ENCODE assay signal across 8 cellular contexts in the genomic region with DNA sequence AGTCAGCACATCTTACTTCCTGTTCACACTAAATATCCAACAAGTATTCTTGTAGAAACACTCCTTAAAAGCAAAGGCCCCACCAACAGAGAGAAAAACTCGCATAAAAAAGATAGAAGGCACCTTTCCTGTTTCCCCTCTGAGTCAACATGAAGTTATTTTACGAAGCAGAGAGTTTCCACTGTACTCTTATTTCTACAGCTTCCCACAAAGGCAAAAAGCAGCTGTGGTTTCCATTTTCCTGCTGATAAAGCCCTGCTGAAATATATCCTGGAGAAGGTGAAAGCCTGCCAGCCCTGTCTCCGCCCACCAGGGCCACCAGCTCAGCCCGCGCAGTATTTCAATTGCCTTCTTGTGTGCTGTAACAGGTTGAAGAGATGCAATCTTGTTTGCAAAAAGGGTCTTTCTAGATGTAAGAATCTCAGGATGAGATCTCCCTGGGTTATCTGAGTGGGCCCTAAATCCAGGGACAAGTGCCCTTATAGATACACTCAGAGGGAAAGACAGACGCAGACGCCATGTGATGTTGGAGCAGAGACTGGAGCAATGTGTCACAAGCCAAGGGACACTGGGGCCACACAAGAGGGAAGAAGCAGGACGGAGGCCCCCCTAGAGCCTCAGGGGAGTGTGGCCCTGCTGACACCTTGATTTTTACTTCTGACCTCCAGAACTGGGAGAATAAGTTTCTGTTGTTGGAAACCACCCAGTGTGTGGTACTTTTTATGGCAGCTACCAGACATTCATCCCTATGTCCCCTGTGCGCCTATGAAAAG. TPM values are rescaled to one million over a fixed set of nuclear protein-coding genes. Genes with fewer than 3 reads are reported as not detected.
A peak's percentile ranks its signal among the peaks of the same experiment; 100 is the strongest.
DNase-seq lines count a peak whose midpoint lies in the region; TF ChIP-seq lines count a peak whose summit lies in the region.

No MANE protein-coding gene starts in this region.

- WGBS in spleen, 5 donors, result 25 to 37% (median 31%) methylated on average over 9 of the region's 9 CpGs

- no peak for TF ChIP-seq POLR2A in spleen (IDR thresholded peaks at IDR 0.05)

- intact Hi-C loops in spleen (cut with DNase I; ENCODE audit: low total_unique reads), result no loop called here

- H3K4me1 ChIP-seq in spleen, result peaks cover 22 to 96% (median 75%) of the 10 kb centered on the region in 6 donors

- H3K9me3 ChIP-seq in spleen, result no peaks in the 10 kb centered on the region

- DNase-seq in NCI-H2029 (lab: John Stamatoyannopoulos, UW), result peak; percentile 50
- no peak for DNase-seq in NCI-H2029 treated with DMSO at 0.1 percent for 48 hours (lab: John Stamatoyannopoulos, UW)
- DNase-seq in activated CD4-positive, alpha-beta T cell treated with anti-CD3 and anti-CD28 coated beads, Interleukin-2, amount 50 U/mL, for 1 hour, result peak; percentile 63
- DNase-seq in fibroblast of pulmonary artery (ENCODE audit: low read depth), result peak; percentile 80
- no peak for DNase-seq in spleen
- no peak for DNase-seq in DMS153 treated with DMSO at 0.1 percent for 48 hours (lab: John Stamatoyannopoulos, UW; ENCODE audit: unreplicated experiment)
- no peak for DNase-seq in GM20000 (ENCODE audit: low spot score)
- no peak for DNase-seq in Ammon's horn (ENCODE audit: low spot score)

- no peak overlapping the region for H3K4me3 ChIP-seq in fibroblast of pulmonary artery (replicated peaks; ENCODE audit: low read depth, low read length)
- peak overlapping the region in 4 of 8 donors; percentile 2 to 55 (median 19) for H3K4me3 ChIP-seq in spleen

- TF ChIP-seq CTCF in fibroblast of pulmonary artery (IDR thresholded peaks at IDR 0.05; ENCODE audit: low read length, missing control alignments) (peak; percentile 1), spleen (IDR thresholded peaks at IDR 0.05 in 8 of 11, conservative IDR thresholded peaks at IDR 0.05 in 3 of 11) (peak in 5 of 11 experiments; percentile 12 to 44 (median 34)), GM20000 (IDR thresholded peaks at IDR 0.05; ENCODE audit: extremely low read depth, missing control alignments) (no peak)

- H3K27ac ChIP-seq in spleen, result peak overlapping the region; percentile 4 to 96 (median 64)

- H3K36me3 ChIP-seq in spleen, result peaks cover 0 to 84% (median 5%) of the 10 kb centered on the region in 6 donors

- no peaks in the 10 kb centered on the region for H3K27me3 ChIP-seq in spleen (replicated peaks in 1 of 7)

RNA-seq across cellular contexts. Expression of a gene that starts 19.9 kb away (rescaled TPM):
- 100 to 1,000 TPM in 6 of 7 donors, 10 to 100 TPM in 1; 81.6 to 193 (median 171) TPM for total RNA-seq in spleen
- 10 to 100 TPM; 23.0 to 32.3 (median 31.5) TPM for polyA plus RNA-seq in spleen

Comparison
In these comparisons a context has a peak if more than half of its experiments do, and no peak if none do; other contexts are left out.
1. DNase-seq: peak in NCI-H2029 (single experiment), activated CD4-positive, alpha-beta T cell treated with anti-CD3 and anti-CD28 coated beads, Interleukin-2, amount 50 U/mL, for 1 hour (single experiment) and fibroblast of pulmonary artery (single experiment); none in NCI-H2029 treated with DMSO at 0.1 percent for 48 hours (single experiment), spleen (single experiment), DMS153 treated with DMSO at 0.1 percent for 48 hours (single experiment), GM20000 (single experiment) and Ammon's horn (single experiment).